Comparison of ENCODE assay signal across 35 cellular contexts in the genomic region with DNA sequence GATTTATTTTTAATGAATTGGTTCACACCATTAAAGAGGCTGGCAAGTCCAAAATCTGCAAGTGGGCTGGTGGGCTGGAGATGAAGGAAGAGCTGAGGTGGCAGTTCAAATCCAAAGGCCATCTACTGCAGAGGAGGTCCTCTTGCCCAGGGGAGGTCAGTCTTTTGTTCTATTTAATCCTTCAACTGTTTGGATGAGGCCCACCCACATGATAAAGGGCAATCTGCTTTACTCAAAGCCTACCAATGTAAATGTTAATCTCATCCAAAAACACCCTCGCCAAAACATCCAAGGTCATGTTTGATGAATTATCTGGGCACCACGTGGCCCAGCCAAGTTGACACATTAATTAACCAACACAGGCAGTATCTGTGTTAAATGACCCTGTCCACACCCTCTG.
"Had no signal": no experiment of that assay in that cellular context is flagged by ENCODE, and none has a peak within 500 bp of the region (broad histone marks: within the 10 kb centered on the region; RNA-seq: fewer than 3 reads in every experiment).

No MANE protein-coding gene starts in this region.

- H3K36me3 ChIP-seq: MG63 had no signal

- DNase-seq: Karpas-422, Kasumi-1, MG63, MM.1S, MV-4-11, NCI-H1048, NCI-H1092, NCI-H1092 treated with DMSO at 0.1 percent for 48 hours, NCI-H1105, NCI-H1105 treated with DMSO at 0.1 percent for 48 hours, NCI-H1417, NCI-H1417 treated with DMSO at 0.1 percent for 48 hours, NCI-H1436, NCI-H1436 treated with DMSO at 0.1 percent for 48 hours, NCI-H146, NCI-H1694, NCI-H1694 treated with DMSO at 0.1 percent for 48 hours, NCI-H187, NCI-H187 treated with DMSO at 0.1 percent for 48 hours, NCI-H1930, NCI-H2029, NCI-H2029 treated with DMSO at 0.1 percent for 48 hours, NCI-H2081, NCI-H2081 treated with DMSO at 0.1 percent for 48 hours, NCI-H2107, NCI-H2171, NCI-H2171 treated with DMSO at 0.1 percent for 48 hours, NCI-H2227 treated with DMSO at 0.1 percent for 48 hours, NCI-H226, NCI-H345, NCI-H446, NCI-H446 treated with DMSO at 0.1 percent for 48 hours, NCI-H510A, NCI-H510A treated with DMSO at 0.1 percent for 48 hours, NCI-H524 had no signal

- H3K27me3 ChIP-seq: MG63 had no signal

- H3K9me3 ChIP-seq: MG63 had no signal

- H3K4me3 ChIP-seq: MG63 had no signal
